20 cellular contexts compared by ENCODE assay signal in the genomic region with DNA sequence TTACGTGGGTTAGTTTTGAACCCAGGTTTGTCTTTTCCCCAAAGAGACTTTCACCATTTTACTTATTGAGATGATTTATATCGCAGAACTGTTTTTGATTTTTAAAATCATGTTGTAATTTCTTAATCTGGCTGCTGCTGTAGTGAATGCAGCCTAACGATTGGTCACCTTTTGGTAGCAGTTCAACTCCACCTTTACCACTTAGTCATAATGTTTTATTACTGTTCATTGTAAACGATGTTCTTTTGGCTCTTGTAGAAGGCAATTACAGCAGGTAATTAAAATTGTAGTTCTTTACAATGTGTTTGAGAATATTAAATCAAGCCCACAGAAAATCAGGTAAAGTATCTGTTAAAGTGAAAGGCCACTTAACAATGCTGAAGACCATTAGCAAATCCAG.
DNase-seq lines count a peak whose midpoint lies in the region; ATAC-seq and TF ChIP-seq lines count a peak whose summit lies in the region.
"Had no signal": no experiment of that assay in that cellular context is flagged by ENCODE, and none has a peak within 500 bp of the region (broad histone marks: within the 10 kb centered on the region; RNA-seq: fewer than 3 reads in every experiment).

No MANE protein-coding gene starts in this region.

- WGBS in upper lobe of left lung, 2 donors, result 89 to 92% methylated on average over 4 of the region's 4 CpGs

- ATAC-seq in mucosa of descending colon (peak; percentile 82), GM18868 (IDR thresholded peaks at IDR 0.05; ENCODE audit: unreplicated experiment) (no peak), upper lobe of left lung (ENCODE audit: low FRiP score in 2 of 2) (no peak)
- ATAC-seq: CD8-positive, alpha-beta T cell; GM12878 had no signal

- intact Hi-C loops in mucosa of descending colon (cut with DNase I, micrococcal nuclease), result no loop called here

- H3K4me3 ChIP-seq in mucosa of descending colon, result no peak overlapping the region
- no peak overlapping the region for H3K4me3 ChIP-seq in upper lobe of left lung
- H3K4me3 ChIP-seq: BLaER1, GM12878, HAP-1 had no signal

- H3K27ac ChIP-seq in upper lobe of left lung, result no peak overlapping the region
- H3K27ac ChIP-seq: 22Rv1, BLaER1, C4-2B had no signal

- no peak for TF ChIP-seq POLR2A in upper lobe of left lung (IDR thresholded peaks at IDR 0.05)

- peak; percentile 42 for DNase-seq in NCI-H1105 treated with DMSO at 0.1 percent for 48 hours (lab: John Stamatoyannopoulos, UW)
- DNase-seq in NCI-H1105 (lab: John Stamatoyannopoulos, UW), result no peak
- DNase-seq in NCI-H69 (lab: John Stamatoyannopoulos, UW), result peak; percentile 33
- no peak for DNase-seq in mucosa of descending colon
- DNase-seq in upper lobe of left lung, result no peak
- DNase-seq: Caco-2; CD4-positive, CD25-positive, alpha-beta regulatory T cell; CD8-positive, alpha-beta T cell; DMS 273 treated with DMSO at 0.1 percent for 48 hours; DMS79; EL; GDM1; GOT3; HFFc6 had no signal

- no peaks in the 10 kb centered on the region for H3K27me3 ChIP-seq in upper lobe of left lung
- H3K27me3 ChIP-seq: BLaER1 had no signal

- TF ChIP-seq EP300 in upper lobe of left lung (IDR thresholded peaks at IDR 0.05), result no peak

- TF ChIP-seq CTCF in mucosa of descending colon (IDR thresholded peaks at IDR 0.05) (no peak), upper lobe of left lung (IDR thresholded peaks at IDR 0.05) (no peak)

- H3K4me1 ChIP-seq in mucosa of descending colon (ENCODE audit: low read depth) (peaks cover 6% of the 10 kb centered on the region), upper lobe of left lung (no peaks in the 10 kb centered on the region)
- H3K4me1 ChIP-seq: BLaER1, Caco-2, HAP-1 had no signal

- H3K9me3 ChIP-seq in mucosa of descending colon (no peaks in the 10 kb centered on the region), upper lobe of left lung (no peaks in the 10 kb centered on the region)
- H3K9me3 ChIP-seq: Caco-2, HAP-1 had no signal

- no peaks in the 10 kb centered on the region for H3K36me3 ChIP-seq in mucosa of descending colon (ENCODE audit: low read depth)
- no peaks in the 10 kb centered on the region for H3K36me3 ChIP-seq in upper lobe of left lung
- H3K36me3 ChIP-seq: BLaER1, HAP-1 had no signal

Comparison
In these comparisons a context has a peak if more than half of its experiments do, and no peak if none do; other contexts are left out.
1. DNase-seq: peak in NCI-H1105 treated with DMSO at 0.1 percent for 48 hours (single experiment) and NCI-H69 (single experiment); none in NCI-H1105 (single experiment), mucosa of descending colon (0 of 3) and upper lobe of left lung (0 of 2).